ENCODE assay signal across 2 cellular contexts in genomic region chr1:109748311-109748710, GRCh38. TPM values are rescaled to one million over a fixed set of nuclear protein-coding genes. Genes with fewer than 3 reads are reported as not detected.
"Had no signal": no experiment of that assay in that cellular context is flagged by ENCODE, and none has a peak within 500 bp of the region (broad histone marks: within the 10 kb centered on the region; RNA-seq: fewer than 3 reads in every experiment).

No MANE protein-coding gene starts in this region.

RNA-seq across cellular contexts. Expression of gene GSTM3, which starts 7.5 kb away (rescaled TPM):
- total RNA-seq: GM12878 had no signal
- polyA plus RNA-seq: GM12878 had no signal

RNA-seq across cellular contexts. Expression of gene EPS8L3, which starts 15.4 kb away (rescaled TPM):
- total RNA-seq: G401, GM12878 had no signal
- polyA plus RNA-seq: GM12878 had no signal
